ENCODE assay signal across 1 cellular context in the genomic region with DNA sequence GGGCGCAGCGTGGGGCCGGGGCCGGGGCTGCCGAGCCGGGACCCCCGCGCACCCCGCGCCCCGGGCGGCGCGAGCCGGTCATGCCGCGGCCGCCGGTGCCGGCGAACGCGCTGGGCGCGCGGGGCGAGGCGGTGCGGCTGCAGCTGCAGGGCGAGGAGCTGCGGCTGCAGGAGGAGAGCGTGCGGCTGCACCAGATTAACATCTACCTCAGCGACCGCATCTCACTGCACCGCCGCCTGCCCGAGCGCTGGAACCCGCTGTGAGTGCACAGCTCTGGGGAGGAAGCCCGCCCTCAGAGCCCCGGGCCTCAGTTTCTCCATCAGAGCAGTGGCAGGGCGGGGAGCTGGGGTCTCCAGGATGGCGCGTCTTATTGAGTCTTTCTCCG.
A peak's percentile ranks its signal among the peaks of the same experiment; 100 is the strongest.
TF ChIP-seq lines count a peak whose summit lies in the region.

No MANE protein-coding gene starts in this region.

TF ChIP-seq in K562, 482 proteins besides CTCF, POLR2A, EP300 and RAD21 (continued from another document):
- peak; percentile 82; the same call in 1 of the 2 replicates for TF ChIP-seq KDM2B (CRISPR knock-in tag; IDR thresholded peaks at IDR 0.05)
- TF ChIP-seq NR2C1 (IDR thresholded peaks at IDR 0.05): no peak
- no peak for TF ChIP-seq NR2C1 (tag; IDR thresholded peaks at IDR 0.05)
- TF ChIP-seq PYGO2 (tag; IDR thresholded peaks at IDR 0.05): no peak
- no peak for TF ChIP-seq MAFF (IDR thresholded peaks at IDR 0.05; ENCODE audit: low read length)
- no peak for TF ChIP-seq NR4A1 (CRISPR knock-in tag; IDR thresholded peaks at IDR 0.05)
- TF ChIP-seq NR4A1 (tag; IDR thresholded peaks at IDR 0.05): no peak
- TF ChIP-seq NCOA6 (IDR thresholded peaks at IDR 0.05): no peak
